Comparison of ENCODE assay signal across 25 cellular contexts in genomic region chr18:55743701-55744100, GRCh38.
DNase-seq lines count a peak whose midpoint lies in the region; FAIRE-seq and TF ChIP-seq lines count a peak whose summit lies in the region.
"Had no signal": no experiment of that assay in that cellular context is flagged by ENCODE, and none has a peak within 500 bp of the region (broad histone marks: within the 10 kb centered on the region; RNA-seq: fewer than 3 reads in every experiment).

No MANE protein-coding gene starts in this region.

- H3K27me3 ChIP-seq in endothelial cell of umbilical vein (ENCODE audit: control insufficient read depth in 2 of 2, insufficient read depth in 2 of 2, low read length in 2 of 2): no peaks in the 10 kb centered on the region
- no peaks in the 10 kb centered on the region for H3K27me3 ChIP-seq in neuronal stem cell (ENCODE audit: control insufficient read depth in 3 of 3, insufficient read depth in 3 of 3, low read depth in 1 of 3, low read length in 3 of 3)
- H3K27me3 ChIP-seq in Peyer's patch: no peaks in the 10 kb centered on the region
- H3K27me3 ChIP-seq in transverse colon: no peaks in the 10 kb centered on the region
- H3K27me3 ChIP-seq: BE2C; BLaER1 treated with 17β-estradiol and CSF1 and Interleukin-3, amounts not matched to agents 10 nM and 100 nM had no signal

- no peak overlapping the region for H3K14ac ChIP-seq in neuronal stem cell (ENCODE audit: low read length)

- H4K8ac ChIP-seq in neuronal stem cell (ENCODE audit: low read depth, low read length): no peak overlapping the region

- H3K4me2 ChIP-seq in endothelial cell of umbilical vein (ENCODE audit: insufficient read depth, low read length): no peak overlapping the region
- no peak overlapping the region for H3K4me2 ChIP-seq in neuronal stem cell (ENCODE audit: insufficient read depth, low read length, poor library complexity, severe bottlenecking)
- H3K4me2 ChIP-seq: A549; BLaER1 treated with 17β-estradiol and CSF1 and Interleukin-3, amounts not matched to agents 10 nM and 100 nM had no signal

- H3K9me3 ChIP-seq in endothelial cell of umbilical vein (replicated peaks; ENCODE audit: control insufficient read depth, insufficient read depth, low read length) (no peaks in the 10 kb centered on the region), neuronal stem cell (replicated peaks in 1 of 2; ENCODE audit: control insufficient read depth in 2 of 2, insufficient read depth in 1 of 2, low read depth in 1 of 2, low read length in 2 of 2) (no peaks in the 10 kb centered on the region), Peyer's patch (no peaks in the 10 kb centered on the region), transverse colon (no peaks in the 10 kb centered on the region)
- H3K9me3 ChIP-seq: A549, BE2C had no signal

- H3K4me1 ChIP-seq in endothelial cell of umbilical vein (ENCODE audit: control insufficient read depth, extremely low read depth, insufficient read depth, low read length) (no peaks in the 10 kb centered on the region), neuronal stem cell (ENCODE audit: control insufficient read depth in 2 of 2, insufficient read depth in 1 of 2, low read depth in 1 of 2, low read length in 2 of 2) (peaks cover 0 to 6% of the 10 kb centered on the region in 2 donors), Peyer's patch (no peaks in the 10 kb centered on the region), transverse colon (no peaks in the 10 kb centered on the region)
- H3K4me1 ChIP-seq: A549; BE2C; BLaER1 treated with 17β-estradiol and CSF1 and Interleukin-3, amounts not matched to agents 10 nM and 100 nM had no signal

- no peaks in the 10 kb centered on the region for H3K36me3 Mint-ChIP-seq in activated naive CD4-positive, alpha-beta T cell treated with anti-CD3 and anti-CD28 coated beads, Interleukin-2, amount 10 ng/mL, durations not matched to agents 7 days and 5 days
- H3K36me3 Mint-ChIP-seq: CD14-positive monocyte; CD8-positive, alpha-beta memory T cell had no signal

- TF ChIP-seq POLR2A in endothelial cell of umbilical vein (IDR thresholded peaks at IDR 0.05; ENCODE audit: low read depth, low read length) (no peak), Peyer's patch (IDR thresholded peaks at IDR 0.05) (no peak), transverse colon (IDR thresholded peaks at IDR 0.05) (no peak)

- no peak overlapping the region for H3K27ac ChIP-seq in endothelial cell of umbilical vein (ENCODE audit: insufficient read depth, low read depth, low read length)
- H3K27ac ChIP-seq in neuronal stem cell (replicated peaks; ENCODE audit: low read length): no peak overlapping the region
- H3K27ac ChIP-seq in Peyer's patch: no peak overlapping the region
- H3K27ac ChIP-seq in transverse colon: no peak overlapping the region
- H3K27ac ChIP-seq: A549; BLaER1 treated with 17β-estradiol and CSF1 and Interleukin-3, amounts not matched to agents 10 nM and 100 nM; GM23248 had no signal

- H4K20me1 ChIP-seq in endothelial cell of umbilical vein (replicated peaks; ENCODE audit: control insufficient read depth, extremely low read depth, insufficient read depth, low read length): no peaks in the 10 kb centered on the region
- H4K20me1 ChIP-seq: BLaER1 treated with 17β-estradiol and CSF1 and Interleukin-3, amounts not matched to agents 10 nM and 100 nM had no signal

- H2AFZ ChIP-seq in endothelial cell of umbilical vein (ENCODE audit: low read depth, low read length) (no peak overlapping the region), neuronal stem cell (ENCODE audit: low read length) (peak overlapping the region; percentile 4)
- H2AFZ ChIP-seq: GM23248 had no signal

- POLR2A ChIA-PET in endothelial cell of umbilical vein (lab: Charles Lee): no interaction called here

- in situ Hi-C loops in transverse colon (cut with MboI; ENCODE audit: low pct_ligation_motif_present in 1 of 4, low pct_unique_long_range_greater_than_20kb in 1 of 4, low sequenced_read_pairs in 3 of 4): no loop called here

- WGBS in neuronal stem cell (ENCODE audit: extremely low coverage in 2 of 2, insufficient read length in 2 of 2, insufficient replicate concordance in 1 of 2), 2 donors: no CpG with 5 or more reads among the region's 3 CpGs
- WGBS in transverse colon (ENCODE audit: low coverage in 1 of 2), 2 donors: 68 to 82% methylated on average over 3 of the region's 3 CpGs

- no peak overlapping the region for H3K4me3 Mint-ChIP-seq in activated naive CD4-positive, alpha-beta T cell treated with anti-CD3 and anti-CD28 coated beads, Interleukin-2, amount 10 ng/mL, durations not matched to agents 7 days and 5 days
- H3K4me3 Mint-ChIP-seq: CD14-positive monocyte; CD4-positive, alpha-beta T cell; CD8-positive, alpha-beta memory T cell had no signal

- dilution Hi-C loops in endothelial cell of umbilical vein (cut with MboI; ENCODE audit: extremely low pct_ligation_motif_present, low sequenced_read_pairs): no loop called here

- no peak overlapping the region for H3K4ac ChIP-seq in neuronal stem cell (ENCODE audit: low read length)

- H3K9ac ChIP-seq in endothelial cell of umbilical vein (replicated peaks; ENCODE audit: extremely low read depth, insufficient read depth, low read length) (no peak overlapping the region), neuronal stem cell (ENCODE audit: low read depth, low read length, poor library complexity) (no peak overlapping the region)
- H3K9ac ChIP-seq: BLaER1 treated with 17β-estradiol and CSF1 and Interleukin-3, amounts not matched to agents 10 nM and 100 nM; GM23248 had no signal

- CTCF ChIA-PET in endothelial cell of umbilical vein (lab: Charles Lee): no interaction called here
- CTCF ChIA-PET in activated naive CD4-positive, alpha-beta T cell treated with anti-CD3 and anti-CD28 coated beads, Interleukin-2, amount 10 ng/mL, durations not matched to agents 7 days and 5 days (lab: Charles Lee): no interaction called here

- no peaks in the 10 kb centered on the region for H3K36me3 ChIP-seq in endothelial cell of umbilical vein (ENCODE audit: control insufficient read depth in 2 of 2, extremely low read depth in 1 of 2, insufficient read depth in 2 of 2, low read length in 2 of 2)
- no peaks in the 10 kb centered on the region for H3K36me3 ChIP-seq in neuronal stem cell (replicated peaks in 1 of 2; ENCODE audit: control insufficient read depth in 2 of 2, insufficient read depth in 2 of 2, low read length in 2 of 2)
- H3K36me3 ChIP-seq in Peyer's patch: no peaks in the 10 kb centered on the region
- H3K36me3 ChIP-seq in transverse colon: no peaks in the 10 kb centered on the region
- H3K36me3 ChIP-seq: BE2C; BLaER1 treated with 17β-estradiol and CSF1 and Interleukin-3, amounts not matched to agents 10 nM and 100 nM had no signal

- no peak overlapping the region for H2BK5ac ChIP-seq in neuronal stem cell (ENCODE audit: low read length)

- H2BK15ac ChIP-seq in neuronal stem cell (ENCODE audit: low read length): no peak overlapping the region

- FAIRE-seq in D721Med (lab: Jason Lieb, UNC) (peak; percentile 99), endothelial cell of umbilical vein (lab: Jason Lieb, UNC) (peak; percentile 21)
- FAIRE-seq: A549, GM12891, GM18507, H1 had no signal

- no peak overlapping the region for H3K23ac ChIP-seq in neuronal stem cell (ENCODE audit: low read depth, low read length, poor library complexity)

- TF ChIP-seq CTCF in D721Med (IDR thresholded peaks at IDR 0.05; ENCODE audit: insufficient read depth, missing control alignments): no peak
- no peak for TF ChIP-seq CTCF in endothelial cell of umbilical vein (IDR thresholded peaks at IDR 0.05; ENCODE audit: extremely low read depth in 1 of 2, insufficient read depth in 1 of 2, low read depth in 1 of 2, low read length in 2 of 2)
- TF ChIP-seq CTCF in Peyer's patch (IDR thresholded peaks at IDR 0.05): no peak
- TF ChIP-seq CTCF in transverse colon (IDR thresholded peaks at IDR 0.05): no peak

- BruUV-seq in endothelial cell of umbilical vein (replicated peaks; lab: Mats Ljungman, UMichigan): no TSS peak

- no peak overlapping the region for H2BK12ac ChIP-seq in neuronal stem cell (ENCODE audit: low read length)

- no peaks in the 10 kb centered on the region for H3K79me2 ChIP-seq in endothelial cell of umbilical vein (ENCODE audit: control insufficient read depth, insufficient read depth, low read length)

- H3K18ac ChIP-seq in neuronal stem cell (ENCODE audit: low read length): no peak overlapping the region

- no peaks in the 10 kb centered on the region for H3K9me1 ChIP-seq in endothelial cell of umbilical vein (replicated peaks; ENCODE audit: control insufficient read depth, extremely low read depth, insufficient read depth, low read length)

- H3K9me3 Mint-ChIP-seq in activated naive CD4-positive, alpha-beta T cell treated with anti-CD3 and anti-CD28 coated beads, Interleukin-2, amount 10 ng/mL, durations not matched to agents 7 days and 5 days: no peaks in the 10 kb centered on the region
- H3K9me3 Mint-ChIP-seq: CD4-positive, alpha-beta T cell had no signal

- H3K4me1 Mint-ChIP-seq in activated naive CD4-positive, alpha-beta T cell treated with anti-CD3 and anti-CD28 coated beads, Interleukin-2, amount 10 ng/mL, durations not matched to agents 7 days and 5 days: no peaks in the 10 kb centered on the region
- H3K4me1 Mint-ChIP-seq: CD14-positive monocyte; CD8-positive, alpha-beta memory T cell had no signal

- no peak overlapping the region for H4K91ac ChIP-seq in neuronal stem cell (ENCODE audit: low read depth, low read length, poor library complexity)

- DNase-seq in D721Med (ENCODE audit: insufficient read length, low spot score) (no peak), M059J (ENCODE audit: low read depth) (peak; percentile 3), endothelial cell of umbilical vein (ENCODE audit: low read depth, low spot score) (no peak), neuronal stem cell (ENCODE audit: low spot score) (no peak), Peyer's patch (no peak), transverse colon (no peak)
- DNase-seq in activated naive CD4-positive, alpha-beta T cell treated with anti-CD3 and anti-CD28 coated beads, Interleukin-2, amount 10 ng/mL, durations not matched to agents 7 days and 5 days: no peak
- DNase-seq: 8988T; ACHN; AML-193; BE2C; CD4-positive, alpha-beta T cell; CD8-positive, alpha-beta memory T cell; DMS53; DMS79 treated with DMSO at 0.1 percent for 48 hours; GF-D8; GM23248; H7; HCEC 1CT had no signal

- no peak for TF ChIP-seq EP300 in transverse colon (IDR thresholded peaks at IDR 0.05; ENCODE audit: low read depth)

- H3K27me3 Mint-ChIP-seq in activated naive CD4-positive, alpha-beta T cell treated with anti-CD3 and anti-CD28 coated beads, Interleukin-2, amount 10 ng/mL, durations not matched to agents 7 days and 5 days: no peaks in the 10 kb centered on the region
- H3K27me3 Mint-ChIP-seq: CD4-positive, alpha-beta T cell; CD8-positive, alpha-beta memory T cell had no signal

- H2BK120ac ChIP-seq in neuronal stem cell (ENCODE audit: low read depth, low read length): no peak overlapping the region

- intact Hi-C loops in endothelial cell of umbilical vein (cut with micrococcal nuclease) (no loop called here), transverse colon (cut with DNase I; ENCODE audit: low total_unique reads) (no loop called here)

- H3K4me3 ChIP-seq in endothelial cell of umbilical vein (replicated peaks in 1 of 3; ENCODE audit: insufficient read depth in 1 of 3, low read depth in 1 of 3, low read length in 3 of 3) (no peak overlapping the region), neuronal stem cell (ENCODE audit: low read length in 2 of 2) (no peak overlapping the region), Peyer's patch (no peak overlapping the region), transverse colon (no peak overlapping the region)
- H3K4me3 ChIP-seq: A549; BLaER1 treated with 17β-estradiol and CSF1 and Interleukin-3, amounts not matched to agents 10 nM and 100 nM; GM23248 had no signal

- no peaks in the 10 kb centered on the region for H3K79me1 ChIP-seq in neuronal stem cell (ENCODE audit: low read depth, low read length)

- no peak overlapping the region for H3K27ac Mint-ChIP-seq in activated naive CD4-positive, alpha-beta T cell treated with anti-CD3 and anti-CD28 coated beads, Interleukin-2, amount 10 ng/mL, durations not matched to agents 7 days and 5 days
- H3K27ac Mint-ChIP-seq: CD14-positive monocyte; CD4-positive, alpha-beta T cell; CD8-positive, alpha-beta memory T cell had no signal

- no peak overlapping the region for H2AK5ac ChIP-seq in neuronal stem cell (ENCODE audit: low read depth, low read length)
